12 cellular contexts compared by ENCODE assay signal in genomic region chr14:92656306-92656705, GRCh38.
DNase-seq lines count a peak whose midpoint lies in the region; ATAC-seq, FAIRE-seq and TF ChIP-seq lines count a peak whose summit lies in the region.
"Had no signal": no experiment of that assay in that cellular context is flagged by ENCODE, and none has a peak within 500 bp of the region (broad histone marks: within the 10 kb centered on the region; RNA-seq: fewer than 3 reads in every experiment).

No MANE protein-coding gene starts in this region.

- peak overlapping the region; percentile 8 for H3K27ac Mint-ChIP-seq in activated CD8-positive, alpha-beta memory T cell treated with anti-CD3 and anti-CD28 coated beads, Interleukin-2, amount 10 ng/mL, durations not matched to agents 7 days and 5 days
- H3K27ac Mint-ChIP-seq in activated B cell treated with CpG ODN at 0.5 μM for 24 hours, result peak overlapping the region; percentile 74

- H3K36me3 ChIP-seq in gastroesophageal sphincter, result peaks cover 0 to 54% of the 10 kb centered on the region in 2 donors

- no peaks in the 10 kb centered on the region for H3K27me3 ChIP-seq in gastroesophageal sphincter
- H3K27me3 ChIP-seq: hepatocyte had no signal

- POLR2A ChIA-PET in activated B cell treated with CpG ODN at 0.5 μM for 24 hours (lab: Charles Lee), result interaction anchor here (0.8 to 1.0 kb wide), 3 partner anchors 9 to 78 kb away, joined by 3 read pairs; no protein-coding TSS in a partner anchor

- no peak for DNase-seq in activated CD8-positive, alpha-beta memory T cell treated with anti-CD3 and anti-CD28 coated beads, Interleukin-2, amount 10 ng/mL, durations not matched to agents 7 days and 5 days
- no peak for DNase-seq in activated CD8-positive, alpha-beta memory T cell treated with anti-CD3 and anti-CD28 coated beads, Interleukin-2, amount 50 U/mL, for 48 hours
- no peak for DNase-seq in activated B cell treated with CpG ODN at 0.5 μM for 24 hours
- DNase-seq in substantia nigra (lab: John Stamatoyannopoulos, UW), result no peak
- DNase-seq in H54 (ENCODE audit: insufficient read length, low spot score), result no peak
- no peak for DNase-seq in frontal cortex (ENCODE audit: low spot score in 2 of 2)
- DNase-seq: NCI-H2107 had no signal

- H3K4me1 Mint-ChIP-seq in activated CD8-positive, alpha-beta memory T cell treated with anti-CD3 and anti-CD28 coated beads, Interleukin-2, amount 10 ng/mL, durations not matched to agents 7 days and 5 days, result peaks cover 48% of the 10 kb centered on the region
- H3K4me1 Mint-ChIP-seq in activated B cell treated with CpG ODN at 0.5 μM for 24 hours, result peaks cover 80% of the 10 kb centered on the region

- H3K4me1 ChIP-seq in gastroesophageal sphincter, result peaks cover 0 to 38% (median 2%) of the 10 kb centered on the region in 3 donors

- TF ChIP-seq EP300 in gastroesophageal sphincter (IDR thresholded peaks at IDR 0.05), result no peak

- no peaks in the 10 kb centered on the region for H3K9me3 ChIP-seq in gastroesophageal sphincter

- CTCF ChIA-PET in activated CD8-positive, alpha-beta memory T cell treated with anti-CD3 and anti-CD28 coated beads, Interleukin-2, amount 10 ng/mL, durations not matched to agents 7 days and 5 days (lab: Charles Lee), result interaction anchor here (0.8 kb wide), 1 partner anchor 41 kb away, joined by 3 read pairs; no protein-coding TSS in a partner anchor
- CTCF ChIA-PET in activated B cell treated with CpG ODN at 0.5 μM for 24 hours (lab: Charles Lee), result interaction anchor here (1.0 to 1.8 kb wide), 3 partner anchors 24 to 67 kb away, joined by 5 to 6 read pairs (median 6); no protein-coding TSS in a partner anchor

- no peaks in the 10 kb centered on the region for H3K27me3 Mint-ChIP-seq in activated CD8-positive, alpha-beta memory T cell treated with anti-CD3 and anti-CD28 coated beads, Interleukin-2, amount 10 ng/mL, durations not matched to agents 7 days and 5 days
- no peaks in the 10 kb centered on the region for H3K27me3 Mint-ChIP-seq in activated B cell treated with CpG ODN at 0.5 μM for 24 hours

- H3K27ac ChIP-seq in gastroesophageal sphincter, result peak overlapping the region in 3 of 4 donors; percentile 31 to 94 (median 54)
- H3K27ac ChIP-seq in substantia nigra (ENCODE audit: low read depth, low read length, poor library complexity, severe bottlenecking), result peak overlapping the region; percentile 42
- H3K27ac ChIP-seq: hepatocyte had no signal

- ATAC-seq in activated CD8-positive, alpha-beta memory T cell treated with anti-CD3 and anti-CD28 coated beads, Interleukin-2, amount 10 ng/mL, durations not matched to agents 7 days and 5 days, result no peak
- no peak for ATAC-seq in activated B cell treated with CpG ODN at 0.5 μM for 24 hours (ENCODE audit: low read depth)
- no peak for ATAC-seq in gastroesophageal sphincter
- ATAC-seq in HG03521 (IDR thresholded peaks at IDR 0.05; ENCODE audit: unreplicated experiment), result no peak
- ATAC-seq: Panc1 had no signal

- peak overlapping the region in 1 of 2 donors; percentile 41 for H3K4me3 ChIP-seq in gastroesophageal sphincter
- H3K4me3 ChIP-seq: hepatocyte had no signal

- FAIRE-seq in H54 (lab: Jason Lieb, UNC) (no peak), frontal cortex (lab: Jason Lieb, UNC) (no peak)
- FAIRE-seq: urothelium cell line had no signal

- TF ChIP-seq CTCF in activated B cell treated with CpG ODN at 0.5 μM for 24 hours (IDR thresholded peaks at IDR 0.05) (no peak), gastroesophageal sphincter (IDR thresholded peaks at IDR 0.05) (peak in 1 of 4 experiments; percentile 10)

- no peak overlapping the region for H3K4me3 Mint-ChIP-seq in activated CD8-positive, alpha-beta memory T cell treated with anti-CD3 and anti-CD28 coated beads, Interleukin-2, amount 10 ng/mL, durations not matched to agents 7 days and 5 days
- H3K4me3 Mint-ChIP-seq in activated B cell treated with CpG ODN at 0.5 μM for 24 hours, result peak overlapping the region; percentile 77

- peaks cover 56% of the 10 kb centered on the region for H3K36me3 Mint-ChIP-seq in activated CD8-positive, alpha-beta memory T cell treated with anti-CD3 and anti-CD28 coated beads, Interleukin-2, amount 10 ng/mL, durations not matched to agents 7 days and 5 days
- peaks cover 79% of the 10 kb centered on the region for H3K36me3 Mint-ChIP-seq in activated B cell treated with CpG ODN at 0.5 μM for 24 hours (ENCODE audit: low read depth)

- intact Hi-C loops in activated B cell treated with CpG ODN at 0.5 μM for 24 hours (cut with micrococcal nuclease), result no loop called here

- TF ChIP-seq POLR2A in gastroesophageal sphincter (IDR thresholded peaks at IDR 0.05) (no peak), H54 (IDR thresholded peaks at IDR 0.05; ENCODE audit: low read depth, low read length) (no peak)

- H3K9me3 Mint-ChIP-seq in activated CD8-positive, alpha-beta memory T cell treated with anti-CD3 and anti-CD28 coated beads, Interleukin-2, amount 10 ng/mL, durations not matched to agents 7 days and 5 days (ENCODE audit: low read depth), result no peaks in the 10 kb centered on the region
- no peaks in the 10 kb centered on the region for H3K9me3 Mint-ChIP-seq in activated B cell treated with CpG ODN at 0.5 μM for 24 hours

- WGBS in gastroesophageal sphincter (ENCODE audit: low coverage in 1 of 2), 2 donors, result 80 to 100% methylated on average over 3 to 6 of the region's 7 CpGs
